In the genomic region with DNA sequence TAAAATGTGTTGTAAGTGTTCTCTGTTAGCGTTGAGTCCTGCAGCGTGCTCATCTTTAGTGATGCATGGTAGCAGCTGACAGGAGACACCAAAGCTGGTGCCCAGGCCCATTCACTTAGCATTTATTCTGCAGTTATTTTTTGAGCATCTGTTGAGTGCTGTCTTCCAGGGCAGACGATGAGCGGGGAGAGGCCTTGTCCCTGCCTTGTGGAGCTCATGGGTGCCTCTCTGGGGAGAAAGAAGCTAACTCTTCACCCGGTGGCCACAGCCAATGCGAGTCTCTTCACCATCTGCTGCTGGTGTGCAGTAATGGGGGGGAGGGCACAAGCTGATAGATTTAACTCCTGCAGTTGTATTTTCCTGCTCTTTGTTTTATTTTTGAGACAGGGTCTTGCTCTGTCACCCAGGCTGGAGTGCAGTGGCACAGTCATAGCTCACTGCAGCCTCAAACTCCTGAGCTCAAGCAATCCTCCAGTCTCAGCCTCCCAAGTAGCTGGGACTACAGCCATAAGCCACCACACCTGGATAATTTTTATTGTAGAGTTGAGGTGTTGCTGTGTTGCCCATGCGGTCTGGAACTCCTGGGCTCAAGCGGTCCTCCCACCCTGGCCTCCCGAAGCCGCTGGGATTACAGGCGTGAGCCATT, we compare ENCODE assay signal across 28 cellular contexts.
"Had no signal": no experiment of that assay in that cellular context is flagged by ENCODE, and none has a peak within 500 bp of the region (broad histone marks: within the 10 kb centered on the region; RNA-seq: fewer than 3 reads in every experiment).

No MANE protein-coding gene starts in this region.

- DNase-seq: activated CD4-positive, alpha-beta T cell treated with anti-CD3 and anti-CD28 coated beads for 4 hours; activated CD4-positive, alpha-beta T cell treated with anti-CD3 and anti-CD28 coated beads, Interleukin-2, amount 50 U/mL, for 4 hours; activated naive CD4-positive, alpha-beta T cell; activated T-cell treated with anti-CD3 and anti-CD28 coated beads for 4 hours; activated T-cell treated with anti-CD3 and anti-CD28 coated beads, Interleukin-2, amount 50 U/mL, for 72 hours; colonic mucosa; effector memory CD4-positive, alpha-beta T cell; erythroblast; gastrocnemius medialis; hippocampal formation; left cardiac atrium; left ventricle myocardium superior; naive B cell; nephron progenitor cell; retina; sigmoid colon; small intestine; stimulated activated CD4-positive, alpha-beta T cell treated with anti-CD3 and anti-CD28 coated beads, Interleukin-4, amount 100 ng/mL, for 4 hours; stimulated activated CD8-positive, alpha-beta memory T cell treated with anti-CD3 and anti-CD28 coated beads, Interleukin-4, amount 100 ng/mL, for 48 hours; stimulated activated naive B cell treated with anti-CD40 and anti-IgM and Interleukin-4, amounts not matched to agents 10 μg/mL and 1 μg/mL and 100 μg/mL, for 72 hours; stomach; thyroid gland; upper lobe of left lung had no signal

- ATAC-seq: activated naive CD4-positive, alpha-beta T cell treated with anti-CD3 and anti-CD28 coated beads, Interleukin-2, amount 50 U/mL, for 72 hours; activated T-cell treated with anti-CD3 and anti-CD28 coated beads, Interleukin-2, amount 50 U/mL, for 72 hours; gastrocnemius medialis; left cardiac atrium; left ventricle myocardium superior; pancreas; stimulated activated naive B cell treated with anti-CD40 and anti-IgM and Interleukin-4, amounts not matched to agents 10 μg/mL and 1 μg/mL and 100 μg/mL, for 72 hours had no signal

- H3K27ac ChIP-seq: colonic mucosa, gastrocnemius medialis, pancreas, prostate gland, sigmoid colon, thyroid gland, upper lobe of left lung, vagina had no signal

- H3K27me3 Mint-ChIP-seq: naive B cell; stimulated activated naive B cell treated with anti-CD40 and anti-IgM and Interleukin-4, amounts not matched to agents 10 μg/mL and 1 μg/mL and 100 μg/mL, for 72 hours had no signal

- H3K27ac Mint-ChIP-seq: activated T-cell treated with anti-CD3 and anti-CD28 coated beads, Interleukin-2, amount 50 U/mL, for 72 hours; mesothelial cell of epicardium; nephron progenitor cell; stimulated activated naive B cell treated with anti-CD40 and anti-IgM and Interleukin-4, amounts not matched to agents 10 μg/mL and 1 μg/mL and 100 μg/mL, for 72 hours had no signal

- H3K4me3 Mint-ChIP-seq: activated T-cell treated with anti-CD3 and anti-CD28 coated beads, Interleukin-2, amount 50 U/mL, for 72 hours; mesothelial cell of epicardium; nephron progenitor cell; stimulated activated naive B cell treated with anti-CD40 and anti-IgM and Interleukin-4, amounts not matched to agents 10 μg/mL and 1 μg/mL and 100 μg/mL, for 72 hours had no signal

- H3K36me3 Mint-ChIP-seq: naive B cell had no signal

- H3K9me3 Mint-ChIP-seq: activated naive CD4-positive, alpha-beta T cell treated with anti-CD3 and anti-CD28 coated beads, Interleukin-2, amount 50 U/mL, for 72 hours; activated T-cell treated with anti-CD3 and anti-CD28 coated beads, Interleukin-2, amount 50 U/mL, for 72 hours; mesothelial cell of epicardium; naive B cell; nephron progenitor cell had no signal
